In the genomic region with DNA sequence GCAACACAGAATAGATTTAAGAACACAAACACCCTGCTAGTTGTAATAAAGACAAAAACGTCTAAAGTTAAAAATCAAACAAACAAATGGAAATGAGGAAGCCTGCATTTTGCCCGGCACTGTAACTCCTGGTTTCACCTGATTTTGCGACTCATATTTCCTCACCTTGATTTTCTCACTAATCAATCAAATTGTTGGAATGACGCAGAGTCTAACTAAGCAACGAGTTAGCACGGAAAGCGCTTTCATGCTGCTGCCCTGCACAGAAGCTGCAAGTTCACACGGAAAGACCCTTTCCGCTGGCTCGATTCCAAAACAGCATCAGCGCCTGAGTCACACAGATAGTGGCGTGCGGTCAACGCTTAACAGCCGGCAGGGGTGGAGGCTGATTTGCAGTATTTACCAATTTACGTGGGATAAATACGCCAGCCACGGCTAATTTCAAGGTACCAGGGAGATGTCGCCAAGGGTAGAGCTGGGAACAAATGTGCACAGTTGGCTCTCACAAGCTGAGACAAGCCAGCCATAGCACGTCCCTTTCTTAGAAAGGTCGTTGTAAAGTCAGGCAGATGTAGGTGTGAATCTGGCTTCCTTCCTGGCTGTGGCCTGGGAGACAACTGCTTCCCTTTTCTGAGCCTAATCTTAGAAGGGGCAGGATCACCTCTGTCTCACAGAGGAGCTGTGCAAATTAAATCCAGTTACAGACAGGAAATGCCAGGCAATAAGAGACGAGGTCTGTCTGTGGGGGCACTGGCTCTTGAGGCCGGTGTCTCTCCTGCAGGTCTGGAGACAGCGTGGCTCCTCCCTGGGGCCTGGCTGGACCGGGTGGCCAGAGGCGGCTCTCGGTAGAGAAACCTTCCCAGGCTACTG, we compare ENCODE assay signal across 8 cellular contexts.
DNase-seq lines count a peak whose midpoint lies in the region; ATAC-seq and FAIRE-seq lines count a peak whose summit lies in the region.

No MANE protein-coding gene starts in this region.

- DNase-seq in NCI-H1417 (lab: John Stamatoyannopoulos, UW) (peak in 2 of 3 experiments; percentile 44 to 82), NCI-H1417 treated with DMSO at 0.1 percent for 48 hours (lab: John Stamatoyannopoulos, UW) (no peak), SHP77 (lab: John Stamatoyannopoulos, UW) (peak; percentile 87 to 88), left cardiac atrium (peak; percentile 77), frontal cortex (ENCODE audit: low spot score in 2 of 2) (no peak)
- DNase-seq in activated effector memory CD4-positive, alpha-beta T cell treated with anti-CD3 and anti-CD28 coated beads, Interleukin-2, amount 50 U/mL, for 16 hours = peak; percentile 92
- peak; percentile 68 to 71 for DNase-seq in stimulated activated CD4-positive, alpha-beta T cell treated with anti-CD3 and anti-CD28 coated beads, Interleukin-15, amount 100 ng/mL, for 48 hours (ENCODE audit: low read depth in 2 of 2)

- ATAC-seq in HG03342 (IDR thresholded peaks at IDR 0.05; ENCODE audit: unreplicated experiment) (peak; percentile 65), left cardiac atrium (peak; percentile 59 to 74)

- intact Hi-C loops in left cardiac atrium (cut with DNase I) = no loop called here

- no peak for FAIRE-seq in frontal cortex (lab: Jason Lieb, UNC)

Comparison
In these comparisons a context has a peak if more than half of its experiments do, and no peak if none do; other contexts are left out.
1. DNase-seq: peak in NCI-H1417 (2 of 3), SHP77 (2 of 2), activated effector memory CD4-positive, alpha-beta T cell treated with anti-CD3 and anti-CD28 coated beads, Interleukin-2, amount 50 U/mL, for 16 hours (single experiment), left cardiac atrium (single experiment) and stimulated activated CD4-positive, alpha-beta T cell treated with anti-CD3 and anti-CD28 coated beads, Interleukin-15, amount 100 ng/mL, for 48 hours (2 of 2); none in NCI-H1417 treated with DMSO at 0.1 percent for 48 hours (single experiment) and frontal cortex (0 of 2).